In the genomic region with DNA sequence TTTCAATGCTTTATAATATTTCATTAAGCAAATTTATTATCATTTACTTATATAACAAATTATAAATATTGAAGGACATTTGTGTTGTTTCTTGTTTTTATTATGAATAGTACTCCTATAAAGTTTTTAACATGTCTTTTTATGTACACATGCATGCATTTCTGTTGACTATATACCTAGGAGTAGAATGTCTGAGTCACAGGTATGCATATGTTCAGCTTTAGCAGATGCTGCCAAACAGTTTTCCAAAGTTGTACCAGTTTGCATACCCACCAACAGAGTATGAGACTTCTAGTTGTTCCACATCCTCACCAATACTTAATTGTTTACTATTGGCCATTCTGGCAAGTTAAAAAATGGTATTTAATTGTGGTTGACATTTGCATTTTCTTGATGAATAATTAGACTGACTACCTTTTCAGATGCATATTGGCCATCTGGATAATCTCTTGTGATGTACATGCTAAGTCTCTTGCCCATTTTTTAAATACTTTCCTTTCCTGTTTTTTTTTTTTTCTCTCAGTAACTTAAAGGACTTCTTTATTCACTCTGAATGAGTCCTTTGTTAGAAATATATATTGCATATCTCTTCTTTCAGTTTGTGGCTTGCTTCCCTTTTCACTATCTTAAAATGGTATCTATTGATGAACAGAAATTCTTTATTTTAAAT, we compare ENCODE assay signal across 25 cellular contexts.
"Had no signal": no experiment of that assay in that cellular context is flagged by ENCODE, and none has a peak within 500 bp of the region (broad histone marks: within the 10 kb centered on the region; RNA-seq: fewer than 3 reads in every experiment).

No MANE protein-coding gene starts in this region.

- H3K27ac ChIP-seq: ascending aorta, body of pancreas, cardiac muscle cell, Peyer's patch, SJSA1, VCaP had no signal

- H3K4me3 ChIP-seq: ascending aorta, body of pancreas, cardiac muscle cell, Peyer's patch, SJSA1 had no signal

- DNase-seq: activated CD4-positive, alpha-beta memory T cell treated with anti-CD3 and anti-CD28 coated beads for 36 hours; activated CD4-positive, alpha-beta T cell treated with anti-CD3 and anti-CD28 coated beads, Interleukin-2, amount 10 ng/mL, durations not matched to agents 7 days and 5 days; activated CD4-positive, CD25-positive, alpha-beta regulatory T cell; activated CD8-positive, alpha-beta memory T cell treated with anti-CD3 and anti-CD28 coated beads for 24 hours; activated effector memory CD4-positive, alpha-beta T cell treated with anti-CD3 and anti-CD28 coated beads, Interleukin-2, amount 50 U/mL, for 16 hours; activated naive CD4-positive, alpha-beta T cell treated with Interleukin-2 at 50 U/mL for 16 hours; activated naive CD8-positive, alpha-beta T cell treated with anti-CD3 and anti-CD28 coated beads, Interleukin-2, amount 50 U/mL, for 24 hours; activated T-cell treated with anti-CD3 and anti-CD28 coated beads, Interleukin-2, amount 50 U/mL, for 4 hours; amniotic stem cell; body of pancreas; NCI-H1694; NCI-H2029; NCI-H345; NCI-H510A treated with DMSO at 0.1 percent for 48 hours; NCI-H69; NK-92 treated with Interleukin-12 subunit alpha and Interleukin-12 subunit beta, amount 100 ng/mL, for 24 hours; OCI-M1; Peyer's patch; SHP77; T-helper 1 cell had no signal

- ATAC-seq: activated naive CD4-positive, alpha-beta T cell treated with anti-CD3 and anti-CD28 coated beads, Interleukin-2, amount 50 U/mL, for 72 hours; activated naive CD8-positive, alpha-beta T cell treated with anti-CD3 and anti-CD28 coated beads, Interleukin-2, amount 50 U/mL, for 24 hours; activated T-cell treated with anti-CD3 and anti-CD28 coated beads, Interleukin-2, amount 50 U/mL, for 4 hours; body of pancreas had no signal

- H3K4me1 ChIP-seq: ascending aorta, body of pancreas had no signal

- H3K9me3 ChIP-seq: ascending aorta, body of pancreas, Peyer's patch, SJSA1 had no signal

- H3K36me3 ChIP-seq: ascending aorta, cardiac muscle cell, Peyer's patch, SJSA1 had no signal

- H3K27me3 ChIP-seq: ascending aorta, body of pancreas, cardiac muscle cell, Peyer's patch, SJSA1 had no signal
